In the genomic region with DNA sequence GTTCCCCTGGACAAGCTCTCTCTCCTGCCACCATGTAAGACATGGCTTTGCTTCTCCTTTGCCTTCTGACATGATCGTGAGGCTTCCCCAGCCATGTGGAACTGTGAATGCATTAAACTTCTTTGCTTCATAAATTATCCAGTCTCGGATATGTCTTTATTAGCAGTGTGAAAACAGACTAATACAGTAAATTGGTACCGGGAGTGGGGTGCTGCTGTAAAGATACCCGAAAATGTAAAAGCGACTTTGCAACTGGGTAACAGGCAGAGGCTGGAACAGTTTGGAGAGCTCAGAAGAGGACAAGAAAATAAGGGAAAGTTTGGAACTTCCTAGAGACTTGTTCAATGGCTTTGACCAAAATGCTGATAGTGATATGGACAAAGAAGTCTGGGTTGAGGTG, we compare ENCODE assay signal across 1 cellular context. TPM values are rescaled to one million over a fixed set of nuclear protein-coding genes. Genes with fewer than 3 reads are reported as not detected.
"Had no signal": no experiment of that assay in that cellular context is flagged by ENCODE, and none has a peak within 500 bp of the region (broad histone marks: within the 10 kb centered on the region; RNA-seq: fewer than 3 reads in every experiment).

No MANE protein-coding gene starts in this region.

RNA-seq across cellular contexts. Expression of a gene that starts 46.1 kb away (rescaled TPM):
- total RNA-seq: G401 had no signal
